Comparison of ENCODE assay signal across 8 cellular contexts in genomic region chr19:12665281-12665573, GRCh38. TPM values are rescaled to one million over a fixed set of nuclear protein-coding genes. Genes with fewer than 3 reads are reported as not detected.
DNase-seq lines count a peak whose midpoint lies in the region; ATAC-seq and TF ChIP-seq lines count a peak whose summit lies in the region.

No MANE protein-coding gene starts in this region.

- H3K27ac ChIP-seq in H9 (ENCODE audit: insufficient read length, low read depth, low read length) (no peak overlapping the region), hepatocyte (no peak overlapping the region)

- H3T11ph ChIP-seq in H9 (ENCODE audit: low read length): no peak overlapping the region

- no peak overlapping the region for H4K91ac ChIP-seq in H9 (ENCODE audit: insufficient read length, low read depth, low read length)

- ATAC-seq in Right ventricle myocardium superior (ENCODE audit: poor library complexity) (no peak), GM18909 (IDR thresholded peaks at IDR 0.05; ENCODE audit: poor library complexity, unreplicated experiment) (no peak), HG03045 (IDR thresholded peaks at IDR 0.05; ENCODE audit: unreplicated experiment) (no peak)
- peak; percentile 88 for ATAC-seq in stimulated activated memory B cell treated with anti-CD40 and anti-IgM and Interleukin-4, amounts not matched to agents 10 μg/mL and 1 μg/mL and 100 μg/mL, for 72 hours

- peaks cover 2% of the 10 kb centered on the region for H3K27me3 Mint-ChIP-seq in H9 (ENCODE audit: low read depth)
- no peaks in the 10 kb centered on the region for H3K27me3 Mint-ChIP-seq in stimulated activated memory B cell treated with anti-CD40 and anti-IgM and Interleukin-4, amounts not matched to agents 10 μg/mL and 1 μg/mL and 100 μg/mL, for 72 hours

- no peak overlapping the region for H3K23ac ChIP-seq in H9 (ENCODE audit: insufficient read length, low read depth, low read length)

- no peak overlapping the region for H2BK120ac ChIP-seq in H9 (ENCODE audit: low read depth, low read length, poor library complexity, severe bottlenecking)

- H4K20me1 ChIP-seq in H9 (ENCODE audit: control insufficient read depth, insufficient read depth, insufficient read length) (no peaks in the 10 kb centered on the region), hepatocyte (ENCODE audit: insufficient read depth, poor library complexity, severe bottlenecking) (no peaks in the 10 kb centered on the region)

- peaks cover 3 to 34% (median 31%) of the 10 kb centered on the region in 3 experiments; a peak in 6 of 7 replicates for H3K36me3 Mint-ChIP-seq in H9 (ENCODE audit: insufficient read depth in 1 of 3, low read depth in 3 of 3)
- peaks cover 39% of the 10 kb centered on the region for H3K36me3 Mint-ChIP-seq in stimulated activated memory B cell treated with anti-CD40 and anti-IgM and Interleukin-4, amounts not matched to agents 10 μg/mL and 1 μg/mL and 100 μg/mL, for 72 hours

- H3K9ac ChIP-seq in H9 (ENCODE audit: extremely low read depth, insufficient read length, low read length): no peak overlapping the region

- H2AK5ac ChIP-seq in H9 (ENCODE audit: insufficient read length, low read length): no peak overlapping the region

- no peak overlapping the region for H3K27ac Mint-ChIP-seq in H9
- H3K27ac Mint-ChIP-seq in stimulated activated memory B cell treated with anti-CD40 and anti-IgM and Interleukin-4, amounts not matched to agents 10 μg/mL and 1 μg/mL and 100 μg/mL, for 72 hours: peak overlapping the region; percentile 97

- H3K18ac ChIP-seq in H9 (ENCODE audit: insufficient read length, low read depth, low read length): no peak overlapping the region

- no peak overlapping the region for H2BK5ac ChIP-seq in H9 (ENCODE audit: insufficient read length, low read length)

- H3K4me3 Mint-ChIP-seq in H9: peak overlapping the region; percentile 37 to 93; a peak in 4 of 5 replicates
- peak overlapping the region; percentile 90 for H3K4me3 Mint-ChIP-seq in stimulated activated memory B cell treated with anti-CD40 and anti-IgM and Interleukin-4, amounts not matched to agents 10 μg/mL and 1 μg/mL and 100 μg/mL, for 72 hours

- H3K4me2 ChIP-seq in H9 (ENCODE audit: insufficient read depth, insufficient read length, low read length) (no peak overlapping the region), hepatocyte (no peak overlapping the region)

- H3K4ac ChIP-seq in H9 (ENCODE audit: low read depth, low read length): no peak overlapping the region

- H3K4me1 Mint-ChIP-seq in H9: peaks cover 24 to 41% of the 10 kb centered on the region in 2 experiments
- H3K4me1 Mint-ChIP-seq in stimulated activated memory B cell treated with anti-CD40 and anti-IgM and Interleukin-4, amounts not matched to agents 10 μg/mL and 1 μg/mL and 100 μg/mL, for 72 hours: peaks cover 48% of the 10 kb centered on the region

- H3K4me3 ChIP-seq in hepatocyte: no peak overlapping the region

- TF ChIP-seq CTCF in H9 (conservative IDR thresholded peaks at IDR 0.05): no peak
- no peak for TF ChIP-seq CTCF in hepatocyte (IDR thresholded peaks at IDR 0.05; ENCODE audit: poor library complexity)

- H3K56ac ChIP-seq in H9 (ENCODE audit: insufficient read length, low read depth, low read length): no peak overlapping the region

- H3K4me1 ChIP-seq in H9 (ENCODE audit: insufficient read depth, low read length) (no peaks in the 10 kb centered on the region), hepatocyte (ENCODE audit: insufficient read depth) (peaks cover 14% of the 10 kb centered on the region)

- intact Hi-C loops in Right ventricle myocardium superior (cut with DNase I): no loop called here

- no peaks in the 10 kb centered on the region for H3K79me1 ChIP-seq in H9 (ENCODE audit: insufficient read depth, low read depth, low read length, poor library complexity, severe bottlenecking)

- DNase-seq in H9 (no peak), Right ventricle myocardium superior (peak; percentile 75), NCI-H187 (lab: John Stamatoyannopoulos, UW) (no peak), hepatocyte (ENCODE audit: low spot score) (no peak)
- peak; percentile 44 to 45 for DNase-seq in activated CD4-positive, alpha-beta T cell treated with anti-CD3 and anti-CD28 coated beads for 4 hours

- no peak overlapping the region for H2BK12ac ChIP-seq in H9 (ENCODE audit: insufficient read length, low read depth, low read length)

- peaks cover 23% of the 10 kb centered on the region for H3K23me2 ChIP-seq in H9 (ENCODE audit: insufficient read length, low read depth, low read length, poor library complexity, severe bottlenecking)

- H3K36me3 ChIP-seq in hepatocyte (replicated peaks; ENCODE audit: insufficient read depth, low read depth): no peaks in the 10 kb centered on the region

- no peak overlapping the region for H4K5ac ChIP-seq in H9 (ENCODE audit: insufficient read length, low read depth, low read length)

- no peaks in the 10 kb centered on the region for H3K9me3 ChIP-seq in H9 (ENCODE audit: control insufficient read depth, low read depth, low read length)
- no peaks in the 10 kb centered on the region for H3K9me3 ChIP-seq in hepatocyte (ENCODE audit: low read depth)

- peaks cover 0 to 1% of the 10 kb centered on the region in 2 experiments; a peak in 2 of 5 replicates for H3K9me3 Mint-ChIP-seq in H9
- H3K9me3 Mint-ChIP-seq in stimulated activated memory B cell treated with anti-CD40 and anti-IgM and Interleukin-4, amounts not matched to agents 10 μg/mL and 1 μg/mL and 100 μg/mL, for 72 hours: no peaks in the 10 kb centered on the region

- H2BK15ac ChIP-seq in H9 (ENCODE audit: low read depth, low read length): no peak overlapping the region

- no peaks in the 10 kb centered on the region for H3K9me2 ChIP-seq in hepatocyte (replicated peaks; ENCODE audit: insufficient read depth)

- H4K8ac ChIP-seq in H9 (replicated peaks; ENCODE audit: insufficient read length, low read depth, low read length): no peak overlapping the region

- H3K79me2 ChIP-seq in H9 (ENCODE audit: insufficient read depth, low read length) (no peaks in the 10 kb centered on the region), hepatocyte (peaks cover 34% of the 10 kb centered on the region)

- no peak overlapping the region for H2AFZ ChIP-seq in H9 (ENCODE audit: low read length)
- no peak overlapping the region for H2AFZ ChIP-seq in hepatocyte

- H3K27me3 ChIP-seq in H9 (ENCODE audit: insufficient read depth, low read length) (no peaks in the 10 kb centered on the region), hepatocyte (no peaks in the 10 kb centered on the region)

- H3K14ac ChIP-seq in H9 (ENCODE audit: insufficient read depth, low read length): no peak overlapping the region

- no peak overlapping the region for H2BK20ac ChIP-seq in H9 (ENCODE audit: low read depth, low read length, poor library complexity, severe bottlenecking)

- WGBS in H9 (ENCODE audit: extremely low coverage, insufficient read length, low lambda C conversion rate): no CpG with 5 or more reads among the region's 10 CpGs
- 95% methylated on average over 10 of the region's 10 CpGs for WGBS in hepatocyte (ENCODE audit: low lambda C conversion rate, missing lambda C conversion rate)

RNA-seq across cellular contexts. Expression of gene MAN2B1, which starts 1.3 kb away (rescaled TPM):
- total RNA-seq in H9 (2021) (89.2 and 93.5 TPM in 2 replicates), Right ventricle myocardium superior (33.2 TPM), hepatocyte (67.2 and 68.8 TPM in 2 replicates)
- polyA plus RNA-seq in hepatocyte: 77.1 and 81.9 TPM in 2 replicates

RNA-seq across cellular contexts. Expression of gene WDR83, which starts 1.4 kb away (rescaled TPM):
- total RNA-seq in H9 (2021) (19.2 and 21.0 TPM in 2 replicates), Right ventricle myocardium superior (6.5 TPM), hepatocyte (9.1 and 12.2 TPM in 2 replicates)
- polyA plus RNA-seq in hepatocyte: 19.5 and 21.5 TPM in 2 replicates

RNA-seq across cellular contexts. Expression of gene DHPS, which starts 16.5 kb away (rescaled TPM):
- 82.9 and 94.9 TPM in 2 replicates for total RNA-seq in H9 (2021)
- 42.9 TPM for total RNA-seq in Right ventricle myocardium superior
- total RNA-seq in hepatocyte: 62.6 and 71.7 TPM in 2 replicates
- polyA plus RNA-seq in hepatocyte: 63.1 and 84.7 TPM in 2 replicates

RNA-seq across cellular contexts. Expression of gene GNG14, which starts 22.6 kb away (rescaled TPM):
- total RNA-seq in H9 (2021) (not detected in 2 replicates), Right ventricle myocardium superior (not detected), hepatocyte (not detected in 2 replicates)
- polyA plus RNA-seq in hepatocyte: not detected in 2 replicates

RNA-seq across cellular contexts. Expression of gene FBXW9, which starts 31.2 kb away (rescaled TPM):
- total RNA-seq in H9 (2021) (10.8 and 11.7 TPM in 2 replicates), Right ventricle myocardium superior (2.0 TPM), hepatocyte (8.1 and 10.9 TPM in 2 replicates)
- polyA plus RNA-seq in hepatocyte: 9.1 and 11.1 TPM in 2 replicates

Comparison
In these comparisons a context has a peak if more than half of its experiments do, and no peak if none do; other contexts are left out.
1. DNase-seq: peak in activated CD4-positive, alpha-beta T cell treated with anti-CD3 and anti-CD28 coated beads for 4 hours (2 of 2) and Right ventricle myocardium superior (single experiment); none in H9 (single experiment), NCI-H187 (0 of 2) and hepatocyte (single experiment).